ENCODE assay signal across 1 cellular context in the genomic region with DNA sequence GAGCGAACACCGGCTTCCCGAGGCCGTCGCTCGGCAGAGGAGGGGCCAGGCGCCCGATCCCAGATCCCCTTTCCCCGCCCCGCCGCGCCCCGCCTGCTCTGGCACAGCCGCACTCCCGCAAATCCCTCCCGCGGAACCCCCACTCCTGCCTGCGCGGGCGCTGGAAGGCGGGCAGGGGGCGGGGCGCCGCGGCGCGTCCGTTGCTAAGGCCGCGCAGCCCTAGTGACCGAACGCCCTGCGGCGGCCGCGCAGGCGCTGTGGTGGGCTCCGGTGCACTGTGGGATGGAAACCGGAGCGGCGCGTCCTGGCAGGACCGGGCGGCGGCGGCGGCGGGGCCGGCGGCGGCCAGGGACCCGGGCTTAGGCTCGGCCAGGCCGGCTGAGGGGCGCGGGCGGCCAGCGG.
TF ChIP-seq lines count a peak whose summit lies in the region.

A gene with protein sequence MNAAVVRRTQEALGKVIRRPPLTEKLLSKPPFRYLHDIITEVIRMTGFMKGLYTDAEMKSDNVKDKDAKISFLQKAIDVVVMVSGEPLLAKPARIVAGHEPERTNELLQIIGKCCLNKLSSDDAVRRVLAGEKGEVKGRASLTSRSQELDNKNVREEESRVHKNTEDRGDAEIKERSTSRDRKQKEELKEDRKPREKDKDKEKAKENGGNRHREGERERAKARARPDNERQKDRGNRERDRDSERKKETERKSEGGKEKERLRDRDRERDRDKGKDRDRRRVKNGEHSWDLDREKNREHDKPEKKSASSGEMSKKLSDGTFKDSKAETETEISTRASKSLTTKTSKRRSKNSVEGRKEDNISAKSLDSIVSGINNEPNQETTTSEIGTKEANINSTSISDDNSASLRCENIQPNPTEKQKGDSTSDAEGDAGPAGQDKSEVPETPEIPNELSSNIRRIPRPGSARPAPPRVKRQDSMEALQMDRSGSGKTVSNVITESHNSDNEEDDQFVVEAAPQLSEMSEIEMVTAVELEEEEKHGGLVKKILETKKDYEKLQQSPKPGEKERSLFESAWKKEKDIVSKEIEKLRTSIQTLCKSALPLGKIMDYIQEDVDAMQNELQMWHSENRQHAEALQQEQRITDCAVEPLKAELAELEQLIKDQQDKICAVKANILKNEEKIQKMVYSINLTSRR (plus strand): TSS at position 273 of the 402 bp plus-strand sequence. CDS start 145 bp downstream, outside the sequence.

TF ChIP-seq in HepG2, 621 proteins besides CTCF, POLR2A, EP300 and RAD21 (continued from another document and continues in another):
- TF ChIP-seq, protein P1, sequence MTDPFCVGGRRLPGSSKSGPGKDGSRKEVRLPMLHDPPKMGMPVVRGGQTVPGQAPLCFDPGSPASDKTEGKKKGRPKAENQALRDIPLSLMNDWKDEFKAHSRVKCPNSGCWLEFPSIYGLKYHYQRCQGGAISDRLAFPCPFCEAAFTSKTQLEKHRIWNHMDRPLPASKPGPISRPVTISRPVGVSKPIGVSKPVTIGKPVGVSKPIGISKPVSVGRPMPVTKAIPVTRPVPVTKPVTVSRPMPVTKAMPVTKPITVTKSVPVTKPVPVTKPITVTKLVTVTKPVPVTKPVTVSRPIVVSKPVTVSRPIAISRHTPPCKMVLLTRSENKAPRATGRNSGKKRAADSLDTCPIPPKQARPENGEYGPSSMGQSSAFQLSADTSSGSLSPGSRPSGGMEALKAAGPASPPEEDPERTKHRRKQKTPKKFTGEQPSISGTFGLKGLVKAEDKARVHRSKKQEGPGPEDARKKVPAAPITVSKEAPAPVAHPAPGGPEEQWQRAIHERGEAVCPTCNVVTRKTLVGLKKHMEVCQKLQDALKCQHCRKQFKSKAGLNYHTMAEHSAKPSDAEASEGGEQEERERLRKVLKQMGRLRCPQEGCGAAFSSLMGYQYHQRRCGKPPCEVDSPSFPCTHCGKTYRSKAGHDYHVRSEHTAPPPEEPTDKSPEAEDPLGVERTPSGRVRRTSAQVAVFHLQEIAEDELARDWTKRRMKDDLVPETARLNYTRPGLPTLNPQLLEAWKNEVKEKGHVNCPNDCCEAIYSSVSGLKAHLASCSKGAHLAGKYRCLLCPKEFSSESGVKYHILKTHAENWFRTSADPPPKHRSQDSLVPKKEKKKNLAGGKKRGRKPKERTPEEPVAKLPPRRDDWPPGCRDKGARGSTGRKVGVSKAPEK (CRISPR knock-in tag; IDR thresholded peaks at IDR 0.05; ENCODE audit: borderline replicate concordance): no peak
- no peak for TF ChIP-seq TP53 (CRISPR knock-in tag; conservative IDR thresholded peaks at IDR 0.05)
- no peak for TF ChIP-seq ZNF672 (CRISPR knock-in tag; IDR thresholded peaks at IDR 0.05)
- TF ChIP-seq ZNF720 (CRISPR knock-in tag; IDR thresholded peaks at IDR 0.05): no peak
- TF ChIP-seq, protein P2, sequence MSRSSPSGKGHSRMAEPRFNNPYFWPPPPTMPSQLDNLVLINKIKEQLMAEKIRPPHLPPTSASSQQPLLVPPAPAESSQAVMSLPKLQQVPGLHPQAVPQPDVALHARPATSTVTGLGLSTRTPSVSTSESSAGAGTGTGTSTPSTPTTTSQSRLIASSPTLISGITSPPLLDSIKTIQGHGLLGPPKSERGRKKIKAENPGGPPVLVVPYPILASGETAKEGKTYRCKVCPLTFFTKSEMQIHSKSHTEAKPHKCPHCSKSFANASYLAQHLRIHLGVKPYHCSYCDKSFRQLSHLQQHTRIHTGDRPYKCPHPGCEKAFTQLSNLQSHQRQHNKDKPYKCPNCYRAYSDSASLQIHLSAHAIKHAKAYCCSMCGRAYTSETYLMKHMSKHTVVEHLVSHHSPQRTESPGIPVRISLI (CRISPR knock-in tag; IDR thresholded peaks at IDR 0.05; ENCODE audit: borderline replicate concordance): no peak
- TF ChIP-seq, protein P3, sequence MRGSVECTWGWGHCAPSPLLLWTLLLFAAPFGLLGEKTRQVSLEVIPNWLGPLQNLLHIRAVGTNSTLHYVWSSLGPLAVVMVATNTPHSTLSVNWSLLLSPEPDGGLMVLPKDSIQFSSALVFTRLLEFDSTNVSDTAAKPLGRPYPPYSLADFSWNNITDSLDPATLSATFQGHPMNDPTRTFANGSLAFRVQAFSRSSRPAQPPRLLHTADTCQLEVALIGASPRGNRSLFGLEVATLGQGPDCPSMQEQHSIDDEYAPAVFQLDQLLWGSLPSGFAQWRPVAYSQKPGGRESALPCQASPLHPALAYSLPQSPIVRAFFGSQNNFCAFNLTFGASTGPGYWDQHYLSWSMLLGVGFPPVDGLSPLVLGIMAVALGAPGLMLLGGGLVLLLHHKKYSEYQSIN (CRISPR knock-in tag; IDR thresholded peaks at IDR 0.05; ENCODE audit: borderline replicate concordance): no peak
- no peak for TF ChIP-seq NR2F1 (CRISPR knock-in tag; IDR thresholded peaks at IDR 0.05)
- TF ChIP-seq, protein P4, sequence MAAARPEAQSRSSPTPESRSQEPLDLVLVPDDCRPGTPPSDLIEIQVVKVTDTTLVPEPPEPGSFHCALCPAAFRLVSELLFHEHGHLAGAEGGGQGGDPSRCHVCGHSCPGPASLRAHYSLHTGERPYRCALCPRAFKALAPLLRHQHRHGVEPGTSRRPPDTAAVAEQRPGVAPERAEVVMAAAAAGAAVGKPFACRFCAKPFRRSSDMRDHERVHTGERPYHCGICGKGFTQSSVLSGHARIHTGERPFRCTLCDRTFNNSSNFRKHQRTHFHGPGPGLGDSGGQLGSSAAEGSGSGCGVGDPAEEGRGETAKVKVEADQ (CRISPR knock-in tag; IDR thresholded peaks at IDR 0.05; ENCODE audit: borderline replicate concordance): no peak
- TF ChIP-seq, protein P5, sequence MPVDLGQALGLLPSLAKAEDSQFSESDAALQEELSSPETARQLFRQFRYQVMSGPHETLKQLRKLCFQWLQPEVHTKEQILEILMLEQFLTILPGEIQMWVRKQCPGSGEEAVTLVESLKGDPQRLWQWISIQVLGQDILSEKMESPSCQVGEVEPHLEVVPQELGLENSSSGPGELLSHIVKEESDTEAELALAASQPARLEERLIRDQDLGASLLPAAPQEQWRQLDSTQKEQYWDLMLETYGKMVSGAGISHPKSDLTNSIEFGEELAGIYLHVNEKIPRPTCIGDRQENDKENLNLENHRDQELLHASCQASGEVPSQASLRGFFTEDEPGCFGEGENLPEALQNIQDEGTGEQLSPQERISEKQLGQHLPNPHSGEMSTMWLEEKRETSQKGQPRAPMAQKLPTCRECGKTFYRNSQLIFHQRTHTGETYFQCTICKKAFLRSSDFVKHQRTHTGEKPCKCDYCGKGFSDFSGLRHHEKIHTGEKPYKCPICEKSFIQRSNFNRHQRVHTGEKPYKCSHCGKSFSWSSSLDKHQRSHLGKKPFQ (CRISPR knock-in tag; IDR thresholded peaks at IDR 0.05; ENCODE audit: insufficient replicate concordance): no peak
- no peak for TF ChIP-seq MEF2D (CRISPR knock-in tag; IDR thresholded peaks at IDR 0.05)
- no peak for TF ChIP-seq ZNF780A (CRISPR knock-in tag; IDR thresholded peaks at IDR 0.05)
- TF ChIP-seq, protein P6, sequence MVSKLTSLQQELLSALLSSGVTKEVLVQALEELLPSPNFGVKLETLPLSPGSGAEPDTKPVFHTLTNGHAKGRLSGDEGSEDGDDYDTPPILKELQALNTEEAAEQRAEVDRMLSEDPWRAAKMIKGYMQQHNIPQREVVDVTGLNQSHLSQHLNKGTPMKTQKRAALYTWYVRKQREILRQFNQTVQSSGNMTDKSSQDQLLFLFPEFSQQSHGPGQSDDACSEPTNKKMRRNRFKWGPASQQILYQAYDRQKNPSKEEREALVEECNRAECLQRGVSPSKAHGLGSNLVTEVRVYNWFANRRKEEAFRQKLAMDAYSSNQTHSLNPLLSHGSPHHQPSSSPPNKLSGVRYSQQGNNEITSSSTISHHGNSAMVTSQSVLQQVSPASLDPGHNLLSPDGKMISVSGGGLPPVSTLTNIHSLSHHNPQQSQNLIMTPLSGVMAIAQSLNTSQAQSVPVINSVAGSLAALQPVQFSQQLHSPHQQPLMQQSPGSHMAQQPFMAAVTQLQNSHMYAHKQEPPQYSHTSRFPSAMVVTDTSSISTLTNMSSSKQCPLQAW (CRISPR knock-in tag; IDR thresholded peaks at IDR 0.05): no peak
- no peak for TF ChIP-seq SOX6 (IDR thresholded peaks at IDR 0.05)
- peak; percentile 43; the same call in 1 of the 2 replicates for TF ChIP-seq SOX6 (CRISPR knock-in tag; IDR thresholded peaks at IDR 0.05)
- TF ChIP-seq, protein P7, sequence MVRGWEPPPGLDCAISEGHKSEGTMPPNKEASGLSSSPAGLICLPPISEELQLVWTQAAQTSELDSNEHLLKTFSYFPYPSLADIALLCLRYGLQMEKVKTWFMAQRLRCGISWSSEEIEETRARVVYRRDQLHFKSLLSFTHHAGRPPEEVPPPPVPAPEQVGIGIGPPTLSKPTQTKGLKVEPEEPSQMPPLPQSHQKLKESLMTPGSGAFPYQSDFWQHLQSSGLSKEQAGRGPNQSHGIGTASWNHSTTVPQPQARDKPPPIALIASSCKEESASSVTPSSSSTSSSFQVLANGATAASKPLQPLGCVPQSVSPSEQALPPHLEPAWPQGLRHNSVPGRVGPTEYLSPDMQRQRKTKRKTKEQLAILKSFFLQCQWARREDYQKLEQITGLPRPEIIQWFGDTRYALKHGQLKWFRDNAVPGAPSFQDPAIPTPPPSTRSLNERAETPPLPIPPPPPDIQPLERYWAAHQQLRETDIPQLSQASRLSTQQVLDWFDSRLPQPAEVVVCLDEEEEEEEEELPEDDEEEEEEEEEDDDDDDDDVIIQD (CRISPR knock-in tag; IDR thresholded peaks at IDR 0.05; ENCODE audit: low read depth): peak; percentile 84; the same call in 1 of the 2 replicates
- TF ChIP-seq FOXK1 (CRISPR knock-in tag; IDR thresholded peaks at IDR 0.05; ENCODE audit: borderline replicate concordance, low read depth): no peak
- no peak for TF ChIP-seq ZNF670 (CRISPR knock-in tag; IDR thresholded peaks at IDR 0.05; ENCODE audit: borderline replicate concordance)
- no peak; the same call in 1 of the 2 replicates for TF ChIP-seq ZMYM4 (CRISPR knock-in tag; IDR thresholded peaks at IDR 0.05)
- peak; percentile 61 for TF ChIP-seq ZBTB7B (CRISPR knock-in tag; IDR thresholded peaks at IDR 0.05)
- no peak for TF ChIP-seq ZNF234 (CRISPR knock-in tag; conservative IDR thresholded peaks at IDR 0.05)
- TF ChIP-seq RBM39 (IDR thresholded peaks at IDR 0.05; ENCODE audit: low read depth, low read length, poor library complexity, severe bottlenecking): peak; percentile 46
- peak; percentile 34; the same call in 1 of the 2 replicates for TF ChIP-seq HCFC1 (IDR thresholded peaks at IDR 0.05; ENCODE audit: low read depth, low read length)
- TF ChIP-seq, protein P8, sequence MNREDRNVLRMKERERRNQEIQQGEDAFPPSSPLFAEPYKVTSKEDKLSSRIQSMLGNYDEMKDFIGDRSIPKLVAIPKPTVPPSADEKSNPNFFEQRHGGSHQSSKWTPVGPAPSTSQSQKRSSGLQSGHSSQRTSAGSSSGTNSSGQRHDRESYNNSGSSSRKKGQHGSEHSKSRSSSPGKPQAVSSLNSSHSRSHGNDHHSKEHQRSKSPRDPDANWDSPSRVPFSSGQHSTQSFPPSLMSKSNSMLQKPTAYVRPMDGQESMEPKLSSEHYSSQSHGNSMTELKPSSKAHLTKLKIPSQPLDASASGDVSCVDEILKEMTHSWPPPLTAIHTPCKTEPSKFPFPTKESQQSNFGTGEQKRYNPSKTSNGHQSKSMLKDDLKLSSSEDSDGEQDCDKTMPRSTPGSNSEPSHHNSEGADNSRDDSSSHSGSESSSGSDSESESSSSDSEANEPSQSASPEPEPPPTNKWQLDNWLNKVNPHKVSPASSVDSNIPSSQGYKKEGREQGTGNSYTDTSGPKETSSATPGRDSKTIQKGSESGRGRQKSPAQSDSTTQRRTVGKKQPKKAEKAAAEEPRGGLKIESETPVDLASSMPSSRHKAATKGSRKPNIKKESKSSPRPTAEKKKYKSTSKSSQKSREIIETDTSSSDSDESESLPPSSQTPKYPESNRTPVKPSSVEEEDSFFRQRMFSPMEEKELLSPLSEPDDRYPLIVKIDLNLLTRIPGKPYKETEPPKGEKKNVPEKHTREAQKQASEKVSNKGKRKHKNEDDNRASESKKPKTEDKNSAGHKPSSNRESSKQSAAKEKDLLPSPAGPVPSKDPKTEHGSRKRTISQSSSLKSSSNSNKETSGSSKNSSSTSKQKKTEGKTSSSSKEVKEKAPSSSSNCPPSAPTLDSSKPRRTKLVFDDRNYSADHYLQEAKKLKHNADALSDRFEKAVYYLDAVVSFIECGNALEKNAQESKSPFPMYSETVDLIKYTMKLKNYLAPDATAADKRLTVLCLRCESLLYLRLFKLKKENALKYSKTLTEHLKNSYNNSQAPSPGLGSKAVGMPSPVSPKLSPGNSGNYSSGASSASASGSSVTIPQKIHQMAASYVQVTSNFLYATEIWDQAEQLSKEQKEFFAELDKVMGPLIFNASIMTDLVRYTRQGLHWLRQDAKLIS (CRISPR knock-in tag; IDR thresholded peaks at IDR 0.05): no peak
- TF ChIP-seq AKAP8 (CRISPR knock-in tag; IDR thresholded peaks at IDR 0.05): peak; percentile 23; the same call in 1 of the 2 replicates
- TF ChIP-seq AGO1 (IDR thresholded peaks at IDR 0.05; ENCODE audit: low read depth, low read length, poor library complexity, severe bottlenecking): no peak
- TF ChIP-seq, protein P9, sequence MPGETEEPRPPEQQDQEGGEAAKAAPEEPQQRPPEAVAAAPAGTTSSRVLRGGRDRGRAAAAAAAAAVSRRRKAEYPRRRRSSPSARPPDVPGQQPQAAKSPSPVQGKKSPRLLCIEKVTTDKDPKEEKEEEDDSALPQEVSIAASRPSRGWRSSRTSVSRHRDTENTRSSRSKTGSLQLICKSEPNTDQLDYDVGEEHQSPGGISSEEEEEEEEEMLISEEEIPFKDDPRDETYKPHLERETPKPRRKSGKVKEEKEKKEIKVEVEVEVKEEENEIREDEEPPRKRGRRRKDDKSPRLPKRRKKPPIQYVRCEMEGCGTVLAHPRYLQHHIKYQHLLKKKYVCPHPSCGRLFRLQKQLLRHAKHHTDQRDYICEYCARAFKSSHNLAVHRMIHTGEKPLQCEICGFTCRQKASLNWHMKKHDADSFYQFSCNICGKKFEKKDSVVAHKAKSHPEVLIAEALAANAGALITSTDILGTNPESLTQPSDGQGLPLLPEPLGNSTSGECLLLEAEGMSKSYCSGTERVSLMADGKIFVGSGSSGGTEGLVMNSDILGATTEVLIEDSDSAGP (CRISPR knock-in tag; IDR thresholded peaks at IDR 0.05; ENCODE audit: borderline replicate concordance): peak; percentile 52; the same call in 1 of the 2 replicates
- TF ChIP-seq STAG1 (CRISPR knock-in tag; IDR thresholded peaks at IDR 0.05): no peak
- no peak for TF ChIP-seq PTBP1 (IDR thresholded peaks at IDR 0.05; ENCODE audit: low read depth, low read length, poor library complexity, severe bottlenecking)
- TF ChIP-seq ATRX (CRISPR knock-in tag; IDR thresholded peaks at IDR 0.05; ENCODE audit: borderline replicate concordance): no peak
- no peak for TF ChIP-seq ZZZ3 (CRISPR knock-in tag; IDR thresholded peaks at IDR 0.05; ENCODE audit: borderline replicate concordance)
- no peak for TF ChIP-seq EEA1 (CRISPR knock-in tag; IDR thresholded peaks at IDR 0.05; ENCODE audit: borderline replicate concordance)
- no peak for TF ChIP-seq ZNF382 (CRISPR knock-in tag; IDR thresholded peaks at IDR 0.05; ENCODE audit: borderline replicate concordance)
- TF ChIP-seq ZNF775 (CRISPR knock-in tag; IDR thresholded peaks at IDR 0.05; ENCODE audit: borderline replicate concordance): no peak
- TF ChIP-seq CEBPB (IDR thresholded peaks at IDR 0.05; ENCODE audit: borderline replicate concordance, low read depth, low read length): no peak
- TF ChIP-seq, protein P10, sequence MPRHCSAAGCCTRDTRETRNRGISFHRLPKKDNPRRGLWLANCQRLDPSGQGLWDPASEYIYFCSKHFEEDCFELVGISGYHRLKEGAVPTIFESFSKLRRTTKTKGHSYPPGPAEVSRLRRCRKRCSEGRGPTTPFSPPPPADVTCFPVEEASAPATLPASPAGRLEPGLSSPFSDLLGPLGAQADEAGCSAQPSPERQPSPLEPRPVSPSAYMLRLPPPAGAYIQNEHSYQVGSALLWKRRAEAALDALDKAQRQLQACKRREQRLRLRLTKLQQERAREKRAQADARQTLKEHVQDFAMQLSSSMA (CRISPR knock-in tag; IDR thresholded peaks at IDR 0.05): no peak
- no peak; the same call in 1 of the 2 replicates for TF ChIP-seq ZNF44 (CRISPR knock-in tag; IDR thresholded peaks at IDR 0.05)
- TF ChIP-seq HMG20A (CRISPR knock-in tag; IDR thresholded peaks at IDR 0.05; ENCODE audit: borderline replicate concordance): no peak
- no peak for TF ChIP-seq ZNF570 (CRISPR knock-in tag; IDR thresholded peaks at IDR 0.05; ENCODE audit: borderline replicate concordance)
- no peak for TF ChIP-seq SATB2 (CRISPR knock-in tag; IDR thresholded peaks at IDR 0.05)
